ENCODE assay signal across 1 cellular context in the genomic region with DNA sequence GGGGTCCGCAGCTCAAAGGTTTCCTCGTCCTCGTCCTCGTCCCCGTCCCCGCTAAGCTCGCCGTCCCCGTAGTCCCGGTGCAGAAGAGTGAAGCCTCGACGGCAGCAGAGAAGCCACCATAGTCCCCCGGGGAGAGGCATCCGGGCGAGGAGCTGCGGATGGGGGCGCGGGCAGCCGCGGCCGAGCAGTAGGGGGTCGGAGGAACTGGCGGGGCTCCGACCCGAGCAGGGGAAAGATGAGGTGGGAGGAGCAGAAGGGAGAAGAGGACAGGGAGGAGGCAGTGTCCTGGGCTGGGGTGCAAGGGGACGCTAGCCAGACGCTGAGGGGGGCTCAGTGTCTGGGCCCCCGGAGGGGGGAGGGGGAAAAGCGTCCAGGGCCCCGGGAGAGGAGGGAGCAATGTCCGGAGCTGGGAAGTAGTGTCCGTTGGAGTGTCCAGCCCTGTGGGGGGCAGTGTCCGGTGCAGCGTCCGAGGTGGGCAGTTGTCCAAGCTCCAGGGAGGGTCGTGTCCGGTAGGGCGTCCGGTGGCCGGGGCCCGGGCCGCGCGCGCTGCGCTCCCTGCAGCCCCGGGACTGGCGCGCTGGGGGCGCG.
TF ChIP-seq lines count a peak whose summit lies in the region.

A gene with protein sequence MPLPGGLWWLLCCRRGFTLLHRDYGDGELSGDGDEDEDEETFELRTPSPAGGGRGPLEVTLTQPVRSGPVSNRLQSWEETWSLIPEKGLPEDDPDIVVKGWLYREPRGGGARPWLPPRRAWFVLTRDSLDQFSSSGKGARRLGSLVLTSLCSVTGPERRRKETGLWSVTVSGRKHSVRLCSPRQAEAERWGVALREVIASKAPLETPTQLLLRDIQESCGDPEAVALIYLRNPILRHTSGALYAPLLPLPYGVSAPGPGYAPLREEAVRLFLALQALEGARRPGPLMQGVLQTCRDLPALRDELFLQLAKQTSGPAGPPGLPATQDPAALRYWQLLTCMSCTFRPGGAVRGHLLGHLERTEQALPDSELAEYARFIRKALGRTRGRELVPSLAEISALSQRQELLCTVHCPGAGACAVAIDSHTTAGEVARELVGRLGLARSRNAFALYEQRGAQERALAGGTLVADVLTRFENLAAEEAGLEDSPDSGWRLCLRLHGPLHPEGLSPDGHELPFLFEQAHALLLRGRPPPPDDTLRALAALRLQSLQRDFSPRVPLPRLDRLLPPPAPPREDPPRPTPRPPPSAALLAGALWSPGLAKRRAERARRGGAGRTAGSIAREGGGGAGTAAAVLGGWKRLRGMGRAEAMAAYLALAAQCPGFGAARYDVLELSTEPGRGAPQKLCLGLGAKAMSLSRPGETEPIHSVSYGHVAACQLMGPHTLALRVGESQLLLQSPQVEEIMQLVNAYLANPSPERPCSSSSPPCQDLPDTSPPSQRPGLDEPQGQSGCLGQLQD (minus strand): TSS at position 571 of the 588 bp plus-strand sequence. CDS start 431 bp downstream, at position 140.

TF ChIP-seq in HepG2, 621 proteins besides CTCF, POLR2A, EP300 and RAD21 (continued from another document and continues in another):
- TF ChIP-seq ZNF564 (CRISPR knock-in tag; IDR thresholded peaks at IDR 0.05) (0 out of 2 replicates have a peak, but pooled peaks have one; percentile 69), CAMTA2 (CRISPR knock-in tag; IDR thresholded peaks at IDR 0.05; ENCODE audit: borderline replicate concordance) (0 out of 2 replicates have a peak, but pooled peaks have one; percentile 30), EEA1 (CRISPR knock-in tag; IDR thresholded peaks at IDR 0.05; ENCODE audit: borderline replicate concordance) (0 out of 2 replicates have a peak, but pooled peaks have one; percentile 47), STAG1 (CRISPR knock-in tag; IDR thresholded peaks at IDR 0.05) (no peak; the same call in 1 of the 2 replicates), JUN (CRISPR knock-in tag; IDR thresholded peaks at IDR 0.05) (no peak), ZKSCAN1 (IDR thresholded peaks at IDR 0.05; ENCODE audit: low read length) (no peak), HMG20B (CRISPR knock-in tag; conservative IDR thresholded peaks at IDR 0.05) (0 out of 2 replicates have a peak, but pooled peaks have one; percentile 7), MED1 (CRISPR knock-in tag; IDR thresholded peaks at IDR 0.05) (peak; percentile 46), NR2F6 (IDR thresholded peaks at IDR 0.05) (0 out of 2 replicates have a peak, but pooled peaks have one; percentile 14), NR2F6 (CRISPR knock-in tag; IDR thresholded peaks at IDR 0.05) (no peak), RORA (CRISPR knock-in tag; IDR thresholded peaks at IDR 0.05) (no peak), KAT7 (CRISPR knock-in tag; IDR thresholded peaks at IDR 0.05; ENCODE audit: borderline replicate concordance) (peak; percentile 80; the same call in 1 of the 2 replicates), ZNF83 (CRISPR knock-in tag; IDR thresholded peaks at IDR 0.05; ENCODE audit: borderline replicate concordance) (no peak), SP4 (CRISPR knock-in tag; IDR thresholded peaks at IDR 0.05) (peak; percentile 50; the same call in 1 of the 2 replicates)
- TF ChIP-seq, protein P1, sequence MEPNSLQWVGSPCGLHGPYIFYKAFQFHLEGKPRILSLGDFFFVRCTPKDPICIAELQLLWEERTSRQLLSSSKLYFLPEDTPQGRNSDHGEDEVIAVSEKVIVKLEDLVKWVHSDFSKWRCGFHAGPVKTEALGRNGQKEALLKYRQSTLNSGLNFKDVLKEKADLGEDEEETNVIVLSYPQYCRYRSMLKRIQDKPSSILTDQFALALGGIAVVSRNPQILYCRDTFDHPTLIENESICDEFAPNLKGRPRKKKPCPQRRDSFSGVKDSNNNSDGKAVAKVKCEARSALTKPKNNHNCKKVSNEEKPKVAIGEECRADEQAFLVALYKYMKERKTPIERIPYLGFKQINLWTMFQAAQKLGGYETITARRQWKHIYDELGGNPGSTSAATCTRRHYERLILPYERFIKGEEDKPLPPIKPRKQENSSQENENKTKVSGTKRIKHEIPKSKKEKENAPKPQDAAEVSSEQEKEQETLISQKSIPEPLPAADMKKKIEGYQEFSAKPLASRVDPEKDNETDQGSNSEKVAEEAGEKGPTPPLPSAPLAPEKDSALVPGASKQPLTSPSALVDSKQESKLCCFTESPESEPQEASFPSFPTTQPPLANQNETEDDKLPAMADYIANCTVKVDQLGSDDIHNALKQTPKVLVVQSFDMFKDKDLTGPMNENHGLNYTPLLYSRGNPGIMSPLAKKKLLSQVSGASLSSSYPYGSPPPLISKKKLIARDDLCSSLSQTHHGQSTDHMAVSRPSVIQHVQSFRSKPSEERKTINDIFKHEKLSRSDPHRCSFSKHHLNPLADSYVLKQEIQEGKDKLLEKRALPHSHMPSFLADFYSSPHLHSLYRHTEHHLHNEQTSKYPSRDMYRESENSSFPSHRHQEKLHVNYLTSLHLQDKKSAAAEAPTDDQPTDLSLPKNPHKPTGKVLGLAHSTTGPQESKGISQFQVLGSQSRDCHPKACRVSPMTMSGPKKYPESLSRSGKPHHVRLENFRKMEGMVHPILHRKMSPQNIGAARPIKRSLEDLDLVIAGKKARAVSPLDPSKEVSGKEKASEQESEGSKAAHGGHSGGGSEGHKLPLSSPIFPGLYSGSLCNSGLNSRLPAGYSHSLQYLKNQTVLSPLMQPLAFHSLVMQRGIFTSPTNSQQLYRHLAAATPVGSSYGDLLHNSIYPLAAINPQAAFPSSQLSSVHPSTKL (CRISPR knock-in tag; IDR thresholded peaks at IDR 0.05) = no peak
- TF ChIP-seq, protein P2, sequence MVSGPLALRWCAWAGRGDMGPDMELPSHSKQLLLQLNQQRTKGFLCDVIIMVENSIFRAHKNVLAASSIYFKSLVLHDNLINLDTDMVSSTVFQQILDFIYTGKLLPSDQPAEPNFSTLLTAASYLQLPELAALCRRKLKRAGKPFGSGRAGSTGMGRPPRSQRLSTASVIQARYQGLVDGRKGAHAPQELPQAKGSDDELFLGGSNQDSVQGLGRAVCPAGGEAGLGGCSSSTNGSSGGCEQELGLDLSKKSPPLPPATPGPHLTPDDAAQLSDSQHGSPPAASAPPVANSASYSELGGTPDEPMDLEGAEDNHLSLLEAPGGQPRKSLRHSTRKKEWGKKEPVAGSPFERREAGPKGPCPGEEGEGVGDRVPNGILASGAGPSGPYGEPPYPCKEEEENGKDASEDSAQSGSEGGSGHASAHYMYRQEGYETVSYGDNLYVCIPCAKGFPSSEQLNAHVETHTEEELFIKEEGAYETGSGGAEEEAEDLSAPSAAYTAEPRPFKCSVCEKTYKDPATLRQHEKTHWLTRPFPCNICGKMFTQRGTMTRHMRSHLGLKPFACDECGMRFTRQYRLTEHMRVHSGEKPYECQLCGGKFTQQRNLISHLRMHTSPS (CRISPR knock-in tag; IDR thresholded peaks at IDR 0.05; ENCODE audit: low read depth) = peak; percentile 40; the same call in 1 of the 2 replicates
- TF ChIP-seq, protein P3, sequence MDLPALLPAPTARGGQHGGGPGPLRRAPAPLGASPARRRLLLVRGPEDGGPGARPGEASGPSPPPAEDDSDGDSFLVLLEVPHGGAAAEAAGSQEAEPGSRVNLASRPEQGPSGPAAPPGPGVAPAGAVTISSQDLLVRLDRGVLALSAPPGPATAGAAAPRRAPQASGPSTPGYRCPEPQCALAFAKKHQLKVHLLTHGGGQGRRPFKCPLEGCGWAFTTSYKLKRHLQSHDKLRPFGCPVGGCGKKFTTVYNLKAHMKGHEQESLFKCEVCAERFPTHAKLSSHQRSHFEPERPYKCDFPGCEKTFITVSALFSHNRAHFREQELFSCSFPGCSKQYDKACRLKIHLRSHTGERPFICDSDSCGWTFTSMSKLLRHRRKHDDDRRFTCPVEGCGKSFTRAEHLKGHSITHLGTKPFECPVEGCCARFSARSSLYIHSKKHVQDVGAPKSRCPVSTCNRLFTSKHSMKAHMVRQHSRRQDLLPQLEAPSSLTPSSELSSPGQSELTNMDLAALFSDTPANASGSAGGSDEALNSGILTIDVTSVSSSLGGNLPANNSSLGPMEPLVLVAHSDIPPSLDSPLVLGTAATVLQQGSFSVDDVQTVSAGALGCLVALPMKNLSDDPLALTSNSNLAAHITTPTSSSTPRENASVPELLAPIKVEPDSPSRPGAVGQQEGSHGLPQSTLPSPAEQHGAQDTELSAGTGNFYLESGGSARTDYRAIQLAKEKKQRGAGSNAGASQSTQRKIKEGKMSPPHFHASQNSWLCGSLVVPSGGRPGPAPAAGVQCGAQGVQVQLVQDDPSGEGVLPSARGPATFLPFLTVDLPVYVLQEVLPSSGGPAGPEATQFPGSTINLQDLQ (CRISPR knock-in tag; IDR thresholded peaks at IDR 0.05) = no peak
- TF ChIP-seq, protein P4, sequence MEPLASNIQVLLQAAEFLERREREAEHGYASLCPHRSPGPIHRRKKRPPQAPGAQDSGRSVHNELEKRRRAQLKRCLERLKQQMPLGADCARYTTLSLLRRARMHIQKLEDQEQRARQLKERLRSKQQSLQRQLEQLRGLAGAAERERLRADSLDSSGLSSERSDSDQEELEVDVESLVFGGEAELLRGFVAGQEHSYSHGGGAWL (CRISPR knock-in tag; IDR thresholded peaks at IDR 0.05) = peak; percentile 31; the same call in 1 of the 2 replicates
- TF ChIP-seq, protein P5, sequence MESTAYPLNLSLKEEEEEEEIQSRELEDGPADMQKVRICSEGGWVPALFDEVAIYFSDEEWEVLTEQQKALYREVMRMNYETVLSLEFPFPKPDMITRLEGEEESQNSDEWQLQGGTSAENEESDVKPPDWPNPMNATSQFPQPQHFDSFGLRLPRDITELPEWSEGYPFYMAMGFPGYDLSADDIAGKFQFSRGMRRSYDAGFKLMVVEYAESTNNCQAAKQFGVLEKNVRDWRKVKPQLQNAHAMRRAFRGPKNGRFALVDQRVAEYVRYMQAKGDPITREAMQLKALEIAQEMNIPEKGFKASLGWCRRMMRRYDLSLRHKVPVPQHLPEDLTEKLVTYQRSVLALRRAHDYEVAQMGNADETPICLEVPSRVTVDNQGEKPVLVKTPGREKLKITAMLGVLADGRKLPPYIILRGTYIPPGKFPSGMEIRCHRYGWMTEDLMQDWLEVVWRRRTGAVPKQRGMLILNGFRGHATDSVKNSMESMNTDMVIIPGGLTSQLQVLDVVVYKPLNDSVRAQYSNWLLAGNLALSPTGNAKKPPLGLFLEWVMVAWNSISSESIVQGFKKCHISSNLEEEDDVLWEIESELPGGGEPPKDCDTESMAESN (CRISPR knock-in tag; conservative IDR thresholded peaks at IDR 0.05) = 0 out of 2 replicates have a peak, but pooled peaks have one; percentile 40
- TF ChIP-seq, protein P6, sequence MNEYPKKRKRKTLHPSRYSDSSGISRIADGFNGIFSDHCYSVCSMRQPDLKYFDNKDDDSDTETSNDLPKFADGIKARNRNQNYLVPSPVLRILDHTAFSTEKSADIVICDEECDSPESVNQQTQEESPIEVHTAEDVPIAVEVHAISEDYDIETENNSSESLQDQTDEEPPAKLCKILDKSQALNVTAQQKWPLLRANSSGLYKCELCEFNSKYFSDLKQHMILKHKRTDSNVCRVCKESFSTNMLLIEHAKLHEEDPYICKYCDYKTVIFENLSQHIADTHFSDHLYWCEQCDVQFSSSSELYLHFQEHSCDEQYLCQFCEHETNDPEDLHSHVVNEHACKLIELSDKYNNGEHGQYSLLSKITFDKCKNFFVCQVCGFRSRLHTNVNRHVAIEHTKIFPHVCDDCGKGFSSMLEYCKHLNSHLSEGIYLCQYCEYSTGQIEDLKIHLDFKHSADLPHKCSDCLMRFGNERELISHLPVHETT (CRISPR knock-in tag; conservative IDR thresholded peaks at IDR 0.05) = peak; percentile 79
- TF ChIP-seq, protein P7, sequence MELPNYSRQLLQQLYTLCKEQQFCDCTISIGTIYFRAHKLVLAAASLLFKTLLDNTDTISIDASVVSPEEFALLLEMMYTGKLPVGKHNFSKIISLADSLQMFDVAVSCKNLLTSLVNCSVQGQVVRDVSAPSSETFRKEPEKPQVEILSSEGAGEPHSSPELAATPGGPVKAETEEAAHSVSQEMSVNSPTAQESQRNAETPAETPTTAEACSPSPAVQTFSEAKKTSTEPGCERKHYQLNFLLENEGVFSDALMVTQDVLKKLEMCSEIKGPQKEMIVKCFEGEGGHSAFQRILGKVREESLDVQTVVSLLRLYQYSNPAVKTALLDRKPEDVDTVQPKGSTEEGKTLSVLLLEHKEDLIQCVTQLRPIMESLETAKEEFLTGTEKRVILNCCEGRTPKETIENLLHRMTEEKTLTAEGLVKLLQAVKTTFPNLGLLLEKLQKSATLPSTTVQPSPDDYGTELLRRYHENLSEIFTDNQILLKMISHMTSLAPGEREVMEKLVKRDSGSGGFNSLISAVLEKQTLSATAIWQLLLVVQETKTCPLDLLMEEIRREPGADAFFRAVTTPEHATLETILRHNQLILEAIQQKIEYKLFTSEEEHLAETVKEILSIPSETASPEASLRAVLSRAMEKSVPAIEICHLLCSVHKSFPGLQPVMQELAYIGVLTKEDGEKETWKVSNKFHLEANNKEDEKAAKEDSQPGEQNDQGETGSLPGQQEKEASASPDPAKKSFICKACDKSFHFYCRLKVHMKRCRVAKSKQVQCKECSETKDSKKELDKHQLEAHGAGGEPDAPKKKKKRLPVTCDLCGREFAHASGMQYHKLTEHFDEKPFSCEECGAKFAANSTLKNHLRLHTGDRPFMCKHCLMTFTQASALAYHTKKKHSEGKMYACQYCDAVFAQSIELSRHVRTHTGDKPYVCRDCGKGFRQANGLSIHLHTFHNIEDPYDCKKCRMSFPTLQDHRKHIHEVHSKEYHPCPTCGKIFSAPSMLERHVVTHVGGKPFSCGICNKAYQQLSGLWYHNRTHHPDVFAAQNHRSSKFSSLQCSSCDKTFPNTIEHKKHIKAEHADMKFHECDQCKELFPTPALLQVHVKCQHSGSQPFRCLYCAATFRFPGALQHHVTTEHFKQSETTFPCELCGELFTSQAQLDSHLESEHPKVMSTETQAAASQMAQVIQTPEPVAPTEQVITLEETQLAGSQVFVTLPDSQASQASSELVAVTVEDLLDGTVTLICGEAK (IDR thresholded peaks at IDR 0.05) = no peak
- TF ChIP-seq, protein P7 (CRISPR knock-in tag; IDR thresholded peaks at IDR 0.05) = 0 out of 2 replicates have a peak, but pooled peaks have one; percentile 10
